ENCODE assay signal across 19 cellular contexts in the genomic region with DNA sequence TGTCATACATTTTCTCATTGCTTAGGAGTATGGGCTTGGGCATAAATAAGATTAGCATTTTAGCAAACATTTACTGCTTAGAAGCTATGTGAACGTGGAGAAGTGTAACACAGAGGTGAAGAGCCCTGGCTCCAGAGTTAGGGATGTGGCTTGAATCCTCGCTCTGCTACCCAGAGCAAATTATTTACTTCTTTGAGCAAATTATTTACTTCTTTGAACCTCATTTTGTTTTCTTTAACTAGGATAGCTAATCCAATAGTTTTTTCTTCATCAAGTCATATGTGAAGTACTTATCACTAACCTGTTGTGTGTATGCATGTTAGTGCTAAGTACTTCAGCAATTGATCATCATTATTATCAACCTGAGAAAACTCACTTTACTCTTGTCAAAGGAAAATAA. TPM values are rescaled to one million over a fixed set of nuclear protein-coding genes. Genes with fewer than 3 reads are reported as not detected.
DNase-seq lines count a peak whose midpoint lies in the region; ATAC-seq, FAIRE-seq and TF ChIP-seq lines count a peak whose summit lies in the region.
"Had no signal": no experiment of that assay in that cellular context is flagged by ENCODE, and none has a peak within 500 bp of the region (broad histone marks: within the 10 kb centered on the region; RNA-seq: fewer than 3 reads in every experiment).

No MANE protein-coding gene starts in this region.

- H3K9me1 ChIP-seq in IMR-90 (ENCODE audit: insufficient read depth, low read length): no peaks in the 10 kb centered on the region

- peaks cover 32% of the 10 kb centered on the region for H3K9me3 Mint-ChIP-seq in Caco-2 (ENCODE audit: unreplicated experiment)
- H3K9me3 Mint-ChIP-seq in astrocyte (ENCODE audit: unreplicated experiment): peaks cover 13% of the 10 kb centered on the region
- H3K9me3 Mint-ChIP-seq in CD14-positive monocyte: peaks cover 0 to 7% (median 0%) of the 10 kb centered on the region in 7 donors
- H3K9me3 Mint-ChIP-seq in GM23338: peaks cover 18% of the 10 kb centered on the region

- H3K27ac Mint-ChIP-seq in Caco-2 (ENCODE audit: unreplicated experiment): peak overlapping the region; percentile 88
- peak overlapping the region; percentile 63 for H3K27ac Mint-ChIP-seq in astrocyte (ENCODE audit: unreplicated experiment)
- no peak overlapping the region for H3K27ac Mint-ChIP-seq in CD14-positive monocyte
- H3K27ac Mint-ChIP-seq in GM23338: no peak overlapping the region

- H3K4me2 ChIP-seq in IMR-90 (ENCODE audit: low read depth, low read length): no peak overlapping the region
- no peak overlapping the region for H3K4me2 ChIP-seq in astrocyte (ENCODE audit: low read length)
- no peak overlapping the region for H3K4me2 ChIP-seq in GM23338
- H3K4me2 ChIP-seq: BLaER1 had no signal

- H4K20me1 ChIP-seq in IMR-90 (ENCODE audit: insufficient read depth, low read length) (no peaks in the 10 kb centered on the region), astrocyte (ENCODE audit: insufficient read depth, low read length) (no peaks in the 10 kb centered on the region), GM23338 (replicated peaks; ENCODE audit: insufficient read depth) (no peaks in the 10 kb centered on the region)
- H4K20me1 ChIP-seq: BLaER1 had no signal

- H3F3A ChIP-seq in GM23338 (replicated peaks; ENCODE audit: low read depth): no peaks in the 10 kb centered on the region

- H3K27me3 Mint-ChIP-seq in Caco-2 (ENCODE audit: insufficient read depth, unreplicated experiment): no peaks in the 10 kb centered on the region
- no peaks in the 10 kb centered on the region for H3K27me3 Mint-ChIP-seq in astrocyte (ENCODE audit: low read depth, unreplicated experiment)
- H3K27me3 Mint-ChIP-seq in CD14-positive monocyte (ENCODE audit: low read depth in 3 of 3): peaks cover 0 to 4% (median 0%) of the 10 kb centered on the region in 3 donors
- H3K27me3 Mint-ChIP-seq in GM23338 (ENCODE audit: insufficient read depth, low read depth, poor library complexity): peaks cover 7% of the 10 kb centered on the region

- no peak overlapping the region for H4K91ac ChIP-seq in IMR-90 (ENCODE audit: insufficient read depth, low read depth, low read length)

- no peak overlapping the region for H2AK9ac ChIP-seq in IMR-90 (replicated peaks; ENCODE audit: low read depth, low read length, poor library complexity)

- WGBS in IMR-90 (ENCODE audit: extremely low coverage in 2 of 2, insufficient read length in 1 of 2), 2 experiments: no CpG with 5 or more reads among the region's 2 CpGs

- H3K23ac ChIP-seq in IMR-90 (ENCODE audit: low read depth, low read length): no peak overlapping the region

- H3K9ac ChIP-seq in IMR-90 (ENCODE audit: low read depth, low read length): no peak overlapping the region
- no peak overlapping the region for H3K9ac ChIP-seq in astrocyte (ENCODE audit: low read length)
- H3K9ac ChIP-seq: BLaER1 had no signal

- FAIRE-seq in astrocyte (lab: Jason Lieb, UNC): no peak
- FAIRE-seq: GM12892 had no signal

- H2AK5ac ChIP-seq in IMR-90 (ENCODE audit: low read depth, low read length): no peak overlapping the region

- no peaks in the 10 kb centered on the region; the same call in none of the 2 replicates for H3K9me3 ChIP-seq in Caco-2
- no peaks in the 10 kb centered on the region for H3K9me3 ChIP-seq in IMR-90 (ENCODE audit: control insufficient read depth, insufficient read depth, low read length)
- no peaks in the 10 kb centered on the region for H3K9me3 ChIP-seq in astrocyte (ENCODE audit: insufficient read depth, low read depth, low read length)

- H4K8ac ChIP-seq in IMR-90 (ENCODE audit: low read depth in 2 of 2, low read length in 2 of 2): no peak overlapping the region

- no peak overlapping the region; the same call in 1 of the 2 replicates for H3K56ac ChIP-seq in IMR-90 (ENCODE audit: extremely low read depth, insufficient read depth, low read length)

- DNase-seq in Caco-2 (no peak), IMR-90 (no peak), astrocyte (ENCODE audit: low read depth) (no peak), kidney tubule cell (ENCODE audit: low spot score) (peak; percentile 80), NOMO-1 treated with DMSO at 0.1 percent for 48 hours (lab: John Stamatoyannopoulos, UW; ENCODE audit: unreplicated experiment) (no peak), CD14-positive monocyte (ENCODE audit: low spot score) (no peak), GM23338 (ENCODE audit: low spot score) (no peak)
- DNase-seq: DMS 273 treated with DMSO at 0.1 percent for 48 hours, GF-D8, KBM-7, NCI-H1092, NCI-H146, NCI-H2081 treated with DMSO at 0.1 percent for 48 hours, NCI-H510A treated with DMSO at 0.1 percent for 48 hours, NCI-H82 had no signal

- in situ Hi-C loops in IMR-90 (cut with MboI; ENCODE audit: low sequenced_read_pairs): no loop called here

- TF ChIP-seq RAD21 in IMR-90 (IDR thresholded peaks at IDR 0.05; ENCODE audit: low read length): no peak

- TF ChIP-seq CTCF in Caco-2 (IDR thresholded peaks at IDR 0.05; ENCODE audit: insufficient read depth in 1 of 2, low read depth in 1 of 2, low read length in 1 of 2, severe bottlenecking in 1 of 2, unreplicated experiment in 1 of 2) (no peak), IMR-90 (conservative IDR thresholded peaks at IDR 0.05; ENCODE audit: low read depth, low read length) (no peak), astrocyte (IDR thresholded peaks at IDR 0.05; ENCODE audit: insufficient read depth, low read depth, low read length) (no peak), CD14-positive monocyte (IDR thresholded peaks at IDR 0.05) (no peak), GM23338 (conservative IDR thresholded peaks at IDR 0.05; ENCODE audit: low read depth in 2 of 2) (no peak)

- ATAC-seq in IMR-90 (ENCODE audit: low read depth) (no peak), HG03039 (IDR thresholded peaks at IDR 0.05; ENCODE audit: unreplicated experiment) (no peak), GM23338 (no peak)
- ATAC-seq: HCT116 had no signal

- peak overlapping the region; percentile 27; the same call in 1 of the 2 replicates for H2BK20ac ChIP-seq in IMR-90 (ENCODE audit: low read depth, low read length)

- H3K36me3 ChIP-seq in Caco-2 (ENCODE audit: control insufficient read depth, insufficient read depth, low read length) (no peaks in the 10 kb centered on the region; the same call in 1 of the 2 replicates), IMR-90 (ENCODE audit: control insufficient read depth, insufficient read depth, low read length) (no peaks in the 10 kb centered on the region; the same call in 1 of the 2 replicates), astrocyte (ENCODE audit: insufficient read depth, low read length) (no peaks in the 10 kb centered on the region), GM23338 (ENCODE audit: insufficient read depth) (no peaks in the 10 kb centered on the region)
- H3K36me3 ChIP-seq: BLaER1 had no signal

- CTCF ChIA-PET in Caco-2 (lab: Charles Lee): no interaction called here
- CTCF ChIA-PET in IMR-90 (lab: Yijun Ruan, JAX): interaction anchor here (1.5 kb wide), 1 partner anchor 12 kb away, joined by 4 read pairs; no protein-coding TSS in a partner anchor

- no peak overlapping the region for H3K27ac ChIP-seq in IMR-90 (ENCODE audit: insufficient read depth, low read length)
- H3K27ac ChIP-seq in astrocyte (ENCODE audit: low read depth, low read length): no peak overlapping the region
- no peak overlapping the region for H3K27ac ChIP-seq in GM23338 (ENCODE audit: low read depth)
- H3K27ac ChIP-seq: BLaER1 had no signal

- peak overlapping the region; percentile 26; the same call in 1 of the 2 replicates for H3K18ac ChIP-seq in IMR-90 (ENCODE audit: low read depth, low read length)

- no peak overlapping the region for H2BK15ac ChIP-seq in IMR-90 (ENCODE audit: low read depth, low read length)

- BruUV-seq in Caco-2 (replicated peaks; lab: Mats Ljungman, UMichigan) (no TSS peak), IMR-90 (replicated peaks; lab: Mats Ljungman, UMichigan) (no TSS peak)

- H3K4me3 Mint-ChIP-seq in Caco-2 (ENCODE audit: unreplicated experiment) (no peak overlapping the region), astrocyte (ENCODE audit: unreplicated experiment) (no peak overlapping the region), CD14-positive monocyte (no peak overlapping the region), GM23338 (no peak overlapping the region)

- H3K4me3 ChIP-seq in Caco-2 (ENCODE audit: low read depth, low read length) (no peak overlapping the region), IMR-90 (ENCODE audit: insufficient read depth, low read depth, low read length) (no peak overlapping the region), astrocyte (ENCODE audit: insufficient read depth, low read depth, low read length) (no peak overlapping the region), GM23338 (no peak overlapping the region)
- H3K4me3 ChIP-seq: BLaER1 had no signal

- H3K4ac ChIP-seq in IMR-90 (ENCODE audit: low read depth, low read length): peak overlapping the region; percentile 30; the same call in 1 of the 2 replicates

- H3K4me1 Mint-ChIP-seq in Caco-2 (ENCODE audit: low read depth, unreplicated experiment) (peaks cover 6% of the 10 kb centered on the region), astrocyte (ENCODE audit: low read depth, unreplicated experiment) (peaks cover 26% of the 10 kb centered on the region), CD14-positive monocyte (no peaks in the 10 kb centered on the region), GM23338 (no peaks in the 10 kb centered on the region)

- H3K36me3 Mint-ChIP-seq in Caco-2 (ENCODE audit: insufficient read depth, unreplicated experiment) (peaks cover 6% of the 10 kb centered on the region), astrocyte (ENCODE audit: low read depth, unreplicated experiment) (no peaks in the 10 kb centered on the region), CD14-positive monocyte (no peaks in the 10 kb centered on the region), GM23338 (ENCODE audit: low read depth) (peaks cover 15% of the 10 kb centered on the region)

- peaks cover 8% of the 10 kb centered on the region for H3K9me2 ChIP-seq in GM23338 (ENCODE audit: insufficient read depth)

- no peaks in the 10 kb centered on the region for H3K79me1 ChIP-seq in IMR-90 (ENCODE audit: low read depth in 1 of 2, low read length in 2 of 2)

- H3K4me1 ChIP-seq in Caco-2: peaks cover 20% of the 10 kb centered on the region
- H3K4me1 ChIP-seq in IMR-90 (ENCODE audit: control insufficient read depth, insufficient read depth, low read length): peaks cover 6% of the 10 kb centered on the region
- H3K4me1 ChIP-seq in astrocyte (ENCODE audit: insufficient read depth, low read length): no peaks in the 10 kb centered on the region
- H3K4me1 ChIP-seq in GM23338 (ENCODE audit: insufficient read depth): no peaks in the 10 kb centered on the region; the same call in 1 of the 2 replicates
- H3K4me1 ChIP-seq: BLaER1 had no signal

- peak overlapping the region; percentile 49 for H3K14ac ChIP-seq in IMR-90 (replicated peaks; ENCODE audit: low read depth, low read length)

- no peak for TF ChIP-seq POLR2A in IMR-90 (IDR thresholded peaks at IDR 0.05; ENCODE audit: low read depth, low read length)

- peak overlapping the region; percentile 80 for H2BK5ac ChIP-seq in IMR-90 (ENCODE audit: low read depth, low read length, poor library complexity, severe bottlenecking)

- intact Hi-C loops in Caco-2 (cut with micrococcal nuclease; ENCODE audit: unreplicated experiment): no loop called here
- intact Hi-C loops in IMR-90 (cut with micrococcal nuclease): no loop called here
- intact Hi-C loops in CD14-positive monocyte (cut with micrococcal nuclease): no loop called here

- H4K5ac ChIP-seq in IMR-90 (ENCODE audit: low read depth, low read length): no peak overlapping the region; the same call in 1 of the 2 replicates

- H3K27me3 ChIP-seq in Caco-2 (replicated peaks; ENCODE audit: control insufficient read depth, insufficient read depth, low read length) (no peaks in the 10 kb centered on the region), IMR-90 (ENCODE audit: control insufficient read depth, insufficient read depth, low read length) (no peaks in the 10 kb centered on the region), astrocyte (ENCODE audit: insufficient read depth, low read length) (no peaks in the 10 kb centered on the region), GM23338 (ENCODE audit: insufficient read depth) (peaks cover 18% of the 10 kb centered on the region; the same call in 1 of the 2 replicates)
- H3K27me3 ChIP-seq: BLaER1 had no signal

- H2BK120ac ChIP-seq in IMR-90 (ENCODE audit: low read depth, low read length): peak overlapping the region; percentile 73

- dilution Hi-C loops in IMR-90 (cut with HindIII; ENCODE audit: low sequenced_read_pairs, unreplicated experiment): no loop called here

- POLR2A ChIA-PET in Caco-2 (lab: Charles Lee) (no interaction called here), IMR-90 (lab: Charles Lee; ENCODE audit: unreplicated experiment) (no interaction called here)

- H2AFZ ChIP-seq in IMR-90 (replicated peaks; ENCODE audit: low read length, poor library complexity): no peak overlapping the region
- no peak overlapping the region for H2AFZ ChIP-seq in astrocyte (ENCODE audit: low read depth, low read length)
- H2AFZ ChIP-seq in GM23338: no peak overlapping the region

- H3K79me2 ChIP-seq in astrocyte (ENCODE audit: insufficient read depth, low read length) (no peaks in the 10 kb centered on the region), GM23338 (replicated peaks; ENCODE audit: insufficient read depth) (no peaks in the 10 kb centered on the region)

RNA-seq across cellular contexts. Expression of a gene that starts 10.7 kb away (rescaled TPM):
- total RNA-seq in Caco-2 (2022) (101 and 109 TPM in 2 replicates), IMR-90 (2012; rRNA removed) (31.9 and 43.9 TPM in 2 replicates), astrocyte (87.3 and 95.9 TPM in 2 replicates)
- polyA plus RNA-seq in IMR-90 (2012; rRNA removed) (24.0 and 32.7 TPM in 2 replicates), CD14-positive monocyte (10 to 100 TPM; 11.0 to 11.5 TPM), GM23338 (2016; fragmentation: Nextera tagmentation; extraction: Ambion mirVana) (135 and 144 TPM in 2 replicates)
- 4.2 and 5.9 TPM in 2 replicates for polyA plus RNA-seq in IMR-90 (2012; cell fraction: cytosol; rRNA removed)
- 7.4 and 50.9 TPM in 2 replicates for polyA plus RNA-seq in IMR-90 (2012; cell fraction: nucleus; rRNA removed; ENCODE audit: low replicate concordance)
- 67.6 and 72.3 TPM in 2 replicates for total RNA-seq in GM23338 (2014; rRNA removed; shearing (Covaris generic))

Comparison
In these comparisons a context has a peak if more than half of its experiments do, and no peak if none do; other contexts are left out.
1. H3K27ac Mint-ChIP-seq: peak in Caco-2 (single experiment) and astrocyte (single experiment); none in CD14-positive monocyte (0 of 7) and GM23338 (single experiment).